Comparison of ENCODE assay signal across 14 cellular contexts in genomic region chr19:42942187-42942789, GRCh38. TPM values are rescaled to one million over a fixed set of nuclear protein-coding genes. Genes with fewer than 3 reads are reported as not detected.
A peak's percentile ranks its signal among the peaks of the same experiment; 100 is the strongest.
DNase-seq lines count a peak whose midpoint lies in the region; ATAC-seq and TF ChIP-seq lines count a peak whose summit lies in the region.
"Had no signal": no experiment of that assay in that cellular context is flagged by ENCODE, and none has a peak within 500 bp of the region (broad histone marks: within the 10 kb centered on the region; RNA-seq: fewer than 3 reads in every experiment).

No MANE protein-coding gene starts in this region.

- POLR2A ChIA-PET in AG04450 (lab: Yijun Ruan, JAX), result no interaction called here

- no peaks in the 10 kb centered on the region for H3K27me3 ChIP-seq in AG04450 (ENCODE audit: control insufficient read depth, insufficient read depth, low read length)
- H3K27me3 ChIP-seq: colonic mucosa had no signal

- peak; percentile 44 for TF ChIP-seq CTCF in AG04450 (IDR thresholded peaks at IDR 0.05; ENCODE audit: low read depth, low read length)
- TF ChIP-seq CTCF in GM12865 (IDR thresholded peaks at IDR 0.05; ENCODE audit: insufficient read depth, low read depth, low read length, missing control alignments), result peak; percentile 35

- no peak overlapping the region for H3K27ac ChIP-seq in AG04450 (ENCODE audit: low read depth, low read length)
- H3K27ac ChIP-seq: colonic mucosa had no signal

- no peak overlapping the region for H3K4me3 ChIP-seq in AG04450 (ENCODE audit: low read depth, low read length)
- H3K4me3 ChIP-seq in GM12865 (ENCODE audit: low read depth, low read length), result no peak overlapping the region
- H3K4me3 ChIP-seq: colonic mucosa had no signal

- DNase-seq in AG04450 (ENCODE audit: low read depth, low spot score), result no peak
- peak; percentile 6 for DNase-seq in GM12865 (ENCODE audit: low read depth)
- DNase-seq in OCI-M1 (lab: John Stamatoyannopoulos, UW), result peak; percentile 46
- DNase-seq in fibroblast of gingiva (ENCODE audit: low read depth), result peak; percentile 18
- DNase-seq in NCI-H69 (lab: John Stamatoyannopoulos, UW), result no peak
- no peak for DNase-seq in activated T-cell treated with anti-CD3 and anti-CD28 coated beads for 4 hours
- DNase-seq: colonic mucosa; EL; NCI-H2081 treated with DMSO at 0.1 percent for 48 hours; stimulated activated CD4-positive, alpha-beta T cell treated with anti-CD3 and anti-CD28 coated beads, Interleukin-2, amount 100 ng/mL, for 48 hours; T-cell had no signal

- peaks cover 19% of the 10 kb centered on the region for H3K9me3 ChIP-seq in AG04450 (ENCODE audit: control insufficient read depth, insufficient read depth, low read length)
- H3K9me3 ChIP-seq: colonic mucosa had no signal

- CTCF ChIA-PET in AG04450 (lab: Charles Lee), result interaction anchor here (0.7 kb wide), 1 partner anchor 153 kb away, joined by 3 read pairs; no protein-coding TSS in a partner anchor

- ATAC-seq in HG03342 (IDR thresholded peaks at IDR 0.05; ENCODE audit: unreplicated experiment), result no peak
- ATAC-seq in GM21526 (IDR thresholded peaks at IDR 0.05; ENCODE audit: low FRiP score, unreplicated experiment), result no peak
- ATAC-seq: activated T-cell treated with anti-CD3 and anti-CD28 coated beads, Interleukin-2, amount 50 U/mL, for 72 hours; T-cell had no signal

RNA-seq across cellular contexts. Expression of gene PSG7, which starts 5.3 kb away (rescaled TPM):
- polyA plus RNA-seq in AG04450 (2011; rRNA removed), result 0.10 TPM in 2 replicates
- not detected in 2 replicates for polyA minus RNA-seq in AG04450 (2011; rRNA and poly(A)+ RNA removed)

RNA-seq across cellular contexts. Expression of gene PSG6, which starts 24.6 kb away (rescaled TPM):
- not detected in 2 replicates for polyA plus RNA-seq in AG04450 (2011; rRNA removed)
- not detected in 2 replicates for polyA minus RNA-seq in AG04450 (2011; rRNA and poly(A)+ RNA removed)

Comparison
In these comparisons a context has a peak if more than half of its experiments do, and no peak if none do; other contexts are left out.
1. DNase-seq: peak in GM12865 (single experiment), OCI-M1 (single experiment) and fibroblast of gingiva (single experiment); none in AG04450 (single experiment), NCI-H69 (single experiment) and activated T-cell treated with anti-CD3 and anti-CD28 coated beads for 4 hours (single experiment).